12 cellular contexts compared by ENCODE assay signal in genomic region chr10:17808971-17809841, GRCh38. TPM values are rescaled to one million over a fixed set of nuclear protein-coding genes. Genes with fewer than 3 reads are reported as not detected.
DNase-seq lines count a peak whose midpoint lies in the region; ATAC-seq, FAIRE-seq and TF ChIP-seq lines count a peak whose summit lies in the region.
"Had no signal": no experiment of that assay in that cellular context is flagged by ENCODE, and none has a peak within 500 bp of the region (broad histone marks: within the 10 kb centered on the region; RNA-seq: fewer than 3 reads in every experiment).

Gene MRC1 (plus strand): TSS chr10:17809348. CDS start chr10:17809466, 118 bp downstream.

- peak within 1 kb of the TSS; percentile 90 for H3K4ac ChIP-seq in neuronal stem cell (ENCODE audit: low read length)

- H3K4me3 ChIP-seq in ascending aorta (peak within 1 kb of the TSS in 1 of 2 donors; percentile 45), left ventricle myocardium inferior (peak within 1 kb of the TSS; percentile 40), neuronal stem cell (ENCODE audit: low read length in 2 of 2) (no peak within 1 kb of the TSS), transverse colon (peak within 1 kb of the TSS in 2 of 4 donors; percentile 2 to 16)

- H3K79me1 ChIP-seq in neuronal stem cell (ENCODE audit: low read depth, low read length): no peaks in the 10 kb centered on the region

- in situ Hi-C loops in transverse colon (cut with MboI; ENCODE audit: low pct_ligation_motif_present in 1 of 4, low pct_unique_long_range_greater_than_20kb in 1 of 4, low sequenced_read_pairs in 3 of 4): no loop called here

- intact Hi-C loops in ascending aorta (cut with DNase I): no loop called here
- intact Hi-C loops in left ventricle myocardium inferior (cut with micrococcal nuclease): no loop called here
- intact Hi-C loops in transverse colon (cut with DNase I; ENCODE audit: low total_unique reads): no loop called here

- FAIRE-seq in RCC 7860 (lab: Jason Lieb, UNC): no peak

- H2AFZ ChIP-seq in neuronal stem cell (ENCODE audit: low read length): no peak within 1 kb of the TSS

- no peaks in the 10 kb centered on the region for H3K36me3 ChIP-seq in ascending aorta
- H3K36me3 ChIP-seq in left ventricle myocardium inferior: no peaks in the 10 kb centered on the region
- H3K36me3 ChIP-seq in neuronal stem cell (replicated peaks in 1 of 2; ENCODE audit: control insufficient read depth in 2 of 2, insufficient read depth in 2 of 2, low read length in 2 of 2): no peaks in the 10 kb centered on the region
- H3K36me3 ChIP-seq in transverse colon: no peaks in the 10 kb centered on the region
- H3K36me3 ChIP-seq: WERI-Rb-1 had no signal

- H3K27me3 ChIP-seq in ascending aorta (no peaks in the 10 kb centered on the region), left ventricle myocardium inferior (ENCODE audit: low read depth) (peaks cover 10% of the 10 kb centered on the region), neuronal stem cell (ENCODE audit: control insufficient read depth in 3 of 3, insufficient read depth in 3 of 3, low read depth in 1 of 3, low read length in 3 of 3) (no peaks in the 10 kb centered on the region), transverse colon (no peaks in the 10 kb centered on the region)

- TF ChIP-seq EP300 in transverse colon (IDR thresholded peaks at IDR 0.05; ENCODE audit: low read depth): no peak

- peak within 1 kb of the TSS; percentile 21 for H2BK15ac ChIP-seq in neuronal stem cell (ENCODE audit: low read length)

- peak within 1 kb of the TSS; percentile 40 for H2AK5ac ChIP-seq in neuronal stem cell (ENCODE audit: low read depth, low read length)

- no peak for TF ChIP-seq CTCF in ascending aorta (IDR thresholded peaks at IDR 0.05)
- no peak for TF ChIP-seq CTCF in left ventricle myocardium inferior (IDR thresholded peaks at IDR 0.05; ENCODE audit: borderline replicate concordance)
- no peak for TF ChIP-seq CTCF in transverse colon (IDR thresholded peaks at IDR 0.05)

- H3K27ac ChIP-seq in ascending aorta (no peak within 1 kb of the TSS), left ventricle myocardium inferior (replicated peaks) (peak within 1 kb of the TSS; percentile 25), neuronal stem cell (replicated peaks; ENCODE audit: low read length) (no peak within 1 kb of the TSS), transverse colon (peak within 1 kb of the TSS in 1 of 4 donors; percentile 3)
- H3K27ac ChIP-seq: WERI-Rb-1 had no signal

- WGBS in neuronal stem cell (ENCODE audit: extremely low coverage in 2 of 2, insufficient read length in 2 of 2, insufficient replicate concordance in 1 of 2), 2 donors: no CpG with 5 or more reads among the region's 23 CpGs
- 63 to 75% methylated on average over 14 to 23 of the region's 23 CpGs for WGBS in transverse colon (ENCODE audit: low coverage in 1 of 2), 2 donors

- H4K8ac ChIP-seq in neuronal stem cell (ENCODE audit: low read depth, low read length): no peak within 1 kb of the TSS

- H3K4me1 ChIP-seq in ascending aorta (no peaks in the 10 kb centered on the region), left ventricle myocardium inferior (peaks cover 6% of the 10 kb centered on the region), neuronal stem cell (ENCODE audit: control insufficient read depth in 2 of 2, insufficient read depth in 1 of 2, low read depth in 1 of 2, low read length in 2 of 2) (peaks cover 0 to 8% of the 10 kb centered on the region in 2 donors), transverse colon (no peaks in the 10 kb centered on the region)

- H2BK120ac ChIP-seq in neuronal stem cell (ENCODE audit: low read depth, low read length): no peak within 1 kb of the TSS

- peak within 1 kb of the TSS; percentile 84 for H3K18ac ChIP-seq in neuronal stem cell (ENCODE audit: low read length)

- no peak within 1 kb of the TSS for H4K91ac ChIP-seq in neuronal stem cell (ENCODE audit: low read depth, low read length, poor library complexity)

- no peak within 1 kb of the TSS for H3K4me2 ChIP-seq in neuronal stem cell (ENCODE audit: insufficient read depth, low read length, poor library complexity, severe bottlenecking)

- no peak for TF ChIP-seq POLR2A in transverse colon (IDR thresholded peaks at IDR 0.05)

- no peak for DNase-seq in ascending aorta (ENCODE audit: low spot score in 2 of 2)
- DNase-seq in left ventricle myocardium inferior: peak; percentile 34
- no peak for DNase-seq in neuronal stem cell (ENCODE audit: low spot score)
- DNase-seq in transverse colon: peak; percentile 17
- no peak for DNase-seq in activated CD4-positive, CD25-positive, alpha-beta regulatory T cell (lab: John Stamatoyannopoulos, UW)
- DNase-seq in RCC 7860 (ENCODE audit: low spot score): no peak
- DNase-seq: activated T-cell treated with anti-CD3 and anti-CD28 coated beads, Interleukin-2, amount 50 U/mL, for 48 hours; Calu3; NCI-H446 treated with DMSO at 0.1 percent for 48 hours; WERI-Rb-1 had no signal

- no peak within 1 kb of the TSS for H3K23ac ChIP-seq in neuronal stem cell (ENCODE audit: low read depth, low read length, poor library complexity)

- no peak within 1 kb of the TSS for H2BK5ac ChIP-seq in neuronal stem cell (ENCODE audit: low read length)

- ATAC-seq in HG02970 (IDR thresholded peaks at IDR 0.05; ENCODE audit: low FRiP score, unreplicated experiment): no peak
- ATAC-seq in activated CD4-positive, CD25-positive, alpha-beta regulatory T cell treated with anti-CD3 and anti-CD28 coated beads, Interleukin-2, amount 50 U/mL, for 24 hours: no peak

- H2BK12ac ChIP-seq in neuronal stem cell (ENCODE audit: low read length): no peak within 1 kb of the TSS

- no peak within 1 kb of the TSS for H3K14ac ChIP-seq in neuronal stem cell (ENCODE audit: low read length)

- H3K9me3 ChIP-seq in ascending aorta: no peaks in the 10 kb centered on the region
- H3K9me3 ChIP-seq in left ventricle myocardium inferior (replicated peaks): peaks cover 6% of the 10 kb centered on the region
- no peaks in the 10 kb centered on the region for H3K9me3 ChIP-seq in neuronal stem cell (replicated peaks in 1 of 2; ENCODE audit: control insufficient read depth in 2 of 2, insufficient read depth in 1 of 2, low read depth in 1 of 2, low read length in 2 of 2)
- H3K9me3 ChIP-seq in transverse colon: no peaks in the 10 kb centered on the region

- no peak within 1 kb of the TSS for H3K9ac ChIP-seq in neuronal stem cell (ENCODE audit: low read depth, low read length, poor library complexity)

RNA-seq across cellular contexts. Expression of gene MRC1, which starts in this region (rescaled TPM):
- total RNA-seq in ascending aorta: 15.1 TPM
- total RNA-seq in left ventricle myocardium inferior: 18.9 TPM
- 0.04 TPM for polyA plus RNA-seq in neuronal stem cell (2013, experiment 1 of 2)
- polyA plus RNA-seq in neuronal stem cell (2013, experiment 2 of 2): 0.03 TPM
- 10 to 100 TPM in 2 of 4 donors, 1 to 10 TPM in 2; 2.8 to 22.1 (median 15.2) TPM for total RNA-seq in transverse colon

Comparison
In these comparisons a context has a peak if more than half of its experiments do, and no peak if none do; other contexts are left out.
1. DNase-seq: peak in left ventricle myocardium inferior (single experiment) and transverse colon (single experiment); none in ascending aorta (0 of 2), neuronal stem cell (single experiment), activated CD4-positive, CD25-positive, alpha-beta regulatory T cell (0 of 4) and RCC 7860 (single experiment).